Comparison of ENCODE assay signal across 16 cellular contexts in genomic region chr1:150155413-150156071, GRCh38. TPM values are rescaled to one million over a fixed set of nuclear protein-coding genes. Genes with fewer than 3 reads are reported as not detected.
A peak's percentile ranks its signal among the peaks of the same experiment; 100 is the strongest.
DNase-seq lines count a peak whose midpoint lies in the region; ATAC-seq and TF ChIP-seq lines count a peak whose summit lies in the region.
"Had no signal": no experiment of that assay in that cellular context is flagged by ENCODE, and none has a peak within 500 bp of the region (broad histone marks: within the 10 kb centered on the region; RNA-seq: fewer than 3 reads in every experiment).

No MANE protein-coding gene starts in this region.

- no peaks in the 10 kb centered on the region for H3K9me3 Mint-ChIP-seq in chondrocyte (ENCODE audit: low read depth)
- H3K9me3 Mint-ChIP-seq in nephron: no peaks in the 10 kb centered on the region

- peaks cover 63% of the 10 kb centered on the region for H3K4me1 Mint-ChIP-seq in chondrocyte (ENCODE audit: low read depth)
- H3K4me1 Mint-ChIP-seq in nephron: peaks cover 78% of the 10 kb centered on the region

- H3K4me3 Mint-ChIP-seq in chondrocyte (ENCODE audit: unreplicated experiment): no peak overlapping the region
- H3K4me3 Mint-ChIP-seq in nephron: no peak overlapping the region

- H3K36me3 ChIP-seq in DOHH2 (ENCODE audit: control insufficient read depth, low read length): peaks cover 94% of the 10 kb centered on the region
- H3K36me3 ChIP-seq: ovary had no signal

- H3K27ac Mint-ChIP-seq in chondrocyte (ENCODE audit: unreplicated experiment): peak overlapping the region; percentile 57
- H3K27ac Mint-ChIP-seq in nephron: peak overlapping the region in 2 of 3 experiments; percentile 5 to 24

- no peaks in the 10 kb centered on the region for H4K20me1 ChIP-seq in DOHH2 (ENCODE audit: control insufficient read depth, insufficient read depth, low read depth, low read length)

- H3K36me3 Mint-ChIP-seq in chondrocyte (ENCODE audit: low read depth): peaks cover 43% of the 10 kb centered on the region
- peaks cover 83% of the 10 kb centered on the region for H3K36me3 Mint-ChIP-seq in nephron (ENCODE audit: low read depth)

- H3F3A ChIP-seq in DOHH2 (ENCODE audit: control insufficient read depth, insufficient read depth): peaks cover 54% of the 10 kb centered on the region

- H3K79me2 ChIP-seq in DOHH2 (ENCODE audit: control insufficient read depth, low read length): peaks cover 57% of the 10 kb centered on the region

- H3K4me1 ChIP-seq in DOHH2 (ENCODE audit: control insufficient read depth, low read length): peaks cover 90% of the 10 kb centered on the region

- no peak overlapping the region for H3K4me2 ChIP-seq in DOHH2 (ENCODE audit: low read length)

- H3K27ac ChIP-seq in AG04450 (ENCODE audit: low read depth, low read length) (peak overlapping the region; percentile 55), DOHH2 (ENCODE audit: low read depth, low read length) (0 out of 2 replicates have a peak overlapping the region, but pooled peaks have one; percentile 2)
- H3K27ac ChIP-seq: ovary, testis had no signal

- no peak overlapping the region for H3K4me3 ChIP-seq in AG04450 (ENCODE audit: low read depth, low read length)
- H3K4me3 ChIP-seq in DOHH2 (ENCODE audit: low read length): no peak overlapping the region
- H3K4me3 ChIP-seq: lung, ovary, testis had no signal

- no peaks in the 10 kb centered on the region for H3K9me3 ChIP-seq in AG04450 (ENCODE audit: control insufficient read depth, insufficient read depth, low read length)
- H3K9me3 ChIP-seq in DOHH2 (ENCODE audit: control insufficient read depth, insufficient read depth, low read length): no peaks in the 10 kb centered on the region
- H3K9me3 ChIP-seq: ovary, testis had no signal

- H3K27me3 Mint-ChIP-seq in chondrocyte (ENCODE audit: low read depth): no peaks in the 10 kb centered on the region
- H3K27me3 Mint-ChIP-seq in nephron (ENCODE audit: low read depth): no peaks in the 10 kb centered on the region

- TF ChIP-seq CTCF in AG04450 (IDR thresholded peaks at IDR 0.05; ENCODE audit: low read depth, low read length) (no peak), DOHH2 (IDR thresholded peaks at IDR 0.05; ENCODE audit: low read depth, low read length, poor library complexity, severe bottlenecking) (no peak), chondrocyte (IDR thresholded peaks at IDR 0.05) (no peak), nephron (IDR thresholded peaks at IDR 0.05; ENCODE audit: unreplicated experiment in 3 of 3) (no peak)

- no peaks in the 10 kb centered on the region for H3K9me2 ChIP-seq in DOHH2 (replicated peaks; ENCODE audit: control insufficient read depth, low read length)

- CTCF ChIA-PET in AG04450 (lab: Charles Lee): interaction anchor here (1.4 to 5.4 kb wide), 3 partner anchors 10 to 83 kb away, joined by 5 to 24 read pairs (median 20); no protein-coding TSS in a partner anchor

- ATAC-seq in HG02973 (IDR thresholded peaks at IDR 0.05; ENCODE audit: unreplicated experiment) (no peak), HG03039 (IDR thresholded peaks at IDR 0.05; ENCODE audit: unreplicated experiment) (no peak), HG03196 (IDR thresholded peaks at IDR 0.05; ENCODE audit: unreplicated experiment) (no peak)
- ATAC-seq: HepG2 had no signal

- no peaks in the 10 kb centered on the region for H3K27me3 ChIP-seq in AG04450 (ENCODE audit: control insufficient read depth, insufficient read depth, low read length)
- no peaks in the 10 kb centered on the region for H3K27me3 ChIP-seq in DOHH2 (ENCODE audit: control insufficient read depth, low read length)
- H3K27me3 ChIP-seq: ovary, testis had no signal

- DNase-seq in AG04450 (ENCODE audit: low read depth, low spot score) (no peak), chondrocyte (ENCODE audit: low spot score) (no peak), AG08395 (ENCODE audit: low spot score) (no peak)
- DNase-seq: AML-193, dermis blood vessel endothelial cell, NCI-H1092, NCI-H2171 treated with DMSO at 0.1 percent for 48 hours, ovary, testis had no signal

- POLR2A ChIA-PET in AG04450 (lab: Yijun Ruan, JAX): no interaction called here

RNA-seq across cellular contexts. Expression of gene PLEKHO1, which starts 5.8 kb away (rescaled TPM):
- polyA plus RNA-seq in AG04450 (2011; rRNA removed): 62.0 and 73.4 TPM in 2 replicates
- polyA minus RNA-seq in AG04450 (2011; rRNA and poly(A)+ RNA removed): 59.9 and 86.9 TPM in 2 replicates
- 40.7 to 55.4 TPM (median 52.5 TPM) in 3 replicates for total RNA-seq in chondrocyte
